Comparison of ENCODE assay signal across 8 cellular contexts in genomic region chr12:47870175-47870781, GRCh38. TPM values are rescaled to one million over a fixed set of nuclear protein-coding genes. Genes with fewer than 3 reads are reported as not detected.
DNase-seq lines count a peak whose midpoint lies in the region; ATAC-seq and TF ChIP-seq lines count a peak whose summit lies in the region.

No MANE protein-coding gene starts in this region.

- 11 to 22% (median 12%) methylated on average over 6 of the region's 6 CpGs for WGBS in psoas muscle, 3 donors

- H3K27me3 Mint-ChIP-seq in T-helper 17 cell: no peaks in the 10 kb centered on the region

- H3K4me2 ChIP-seq in PC-9: no peak overlapping the region
- H3K4me2 ChIP-seq in fibroblast of lung (ENCODE audit: extremely low read depth, insufficient read depth, low read length): no peak overlapping the region

- H3K4me1 Mint-ChIP-seq in T-helper 17 cell: no peaks in the 10 kb centered on the region

- POLR2A ChIA-PET in PC-9 (lab: Charles Lee; ENCODE audit: unreplicated experiment): interaction anchor here (0.8 kb wide), 1 partner anchor 11 kb away, joined by 38 read pairs; no protein-coding TSS in a partner anchor

- no peaks in the 10 kb centered on the region for H3K36me3 Mint-ChIP-seq in T-helper 17 cell (ENCODE audit: low read depth)

- no peaks in the 10 kb centered on the region for H3K9me2 ChIP-seq in PC-9 (ENCODE audit: insufficient read depth)

- H3K4me3 ChIP-seq in AG10803 (ENCODE audit: low read length) (no peak overlapping the region), PC-9 (no peak overlapping the region), fibroblast of lung (replicated peaks in 1 of 4; ENCODE audit: control extremely low read depth in 1 of 4, insufficient read depth in 1 of 4, low read depth in 3 of 4, low read length in 4 of 4) (no peak overlapping the region), psoas muscle (no peak overlapping the region)

- TF ChIP-seq CTCF in AG10803 (conservative IDR thresholded peaks at IDR 0.05; ENCODE audit: low read length) (peak; percentile 64), PC-9 (conservative IDR thresholded peaks at IDR 0.05) (peak; percentile 51), fibroblast of lung (conservative IDR thresholded peaks at IDR 0.05 in 1 of 2, IDR thresholded peaks at IDR 0.05 in 1 of 2; ENCODE audit: low read depth in 1 of 2, low read length in 2 of 2) (peak; percentile 45 to 55), psoas muscle (IDR thresholded peaks at IDR 0.05) (peak; percentile 27)

- no peak overlapping the region for H3K27ac Mint-ChIP-seq in T-helper 17 cell

- no peak overlapping the region for H3K27ac ChIP-seq in PC-9
- peak overlapping the region; percentile 25 for H3K27ac ChIP-seq in fibroblast of lung (ENCODE audit: insufficient read depth, low read length)
- H3K27ac ChIP-seq in psoas muscle: peak overlapping the region; percentile 74

- H3K4me1 ChIP-seq in PC-9 (replicated peaks; ENCODE audit: insufficient read depth): no peaks in the 10 kb centered on the region
- H3K4me1 ChIP-seq in fibroblast of lung (ENCODE audit: control insufficient read depth, extremely low read depth, insufficient read depth, low read length): peaks cover 10% of the 10 kb centered on the region
- H3K4me1 ChIP-seq in psoas muscle: peaks cover 18% of the 10 kb centered on the region

- H3K4me3 Mint-ChIP-seq in T-helper 17 cell: no peak overlapping the region

- H4K20me1 ChIP-seq in PC-9 (ENCODE audit: insufficient read depth): no peaks in the 10 kb centered on the region
- H4K20me1 ChIP-seq in fibroblast of lung (ENCODE audit: control insufficient read depth, extremely low read depth, insufficient read depth, low read length): no peaks in the 10 kb centered on the region

- DNase-seq in AG10803 (ENCODE audit: low read depth) (peak; percentile 70), PC-9 (no peak), fibroblast of lung (ENCODE audit: low read depth in 2 of 2) (peak in 1 of 2 donors; percentile 53), psoas muscle (peak; percentile 73 to 82), superior temporal gyrus (ENCODE audit: extremely low spot score) (no peak), T-helper 17 cell (no peak)

- CTCF ChIA-PET in PC-9 (lab: Charles Lee): interaction anchor here (0.7 kb wide), 1 partner anchor 309 kb away, joined by 3 read pairs; no protein-coding TSS in a partner anchor

- no peak overlapping the region for H3K9ac ChIP-seq in fibroblast of lung (ENCODE audit: insufficient read depth, low read length)

- H3K79me2 ChIP-seq in PC-9 (ENCODE audit: low read depth) (no peaks in the 10 kb centered on the region), fibroblast of lung (ENCODE audit: control insufficient read depth, insufficient read depth, low read length) (no peaks in the 10 kb centered on the region)

- ATAC-seq in GM18873 (IDR thresholded peaks at IDR 0.05; ENCODE audit: low FRiP score, unreplicated experiment) (peak; percentile 62), psoas muscle (peak; percentile 91 to 95 (median 92)), HG03378 (IDR thresholded peaks at IDR 0.05; ENCODE audit: unreplicated experiment) (no peak), T-helper 17 cell (no peak)

- no TSS peak for BruUV-seq in PC-9 (replicated peaks; lab: Mats Ljungman, UMichigan)

- no peaks in the 10 kb centered on the region for H3K36me3 ChIP-seq in PC-9 (ENCODE audit: low read depth)
- no peaks in the 10 kb centered on the region for H3K36me3 ChIP-seq in fibroblast of lung (ENCODE audit: control insufficient read depth, insufficient read depth, low read length)
- H3K36me3 ChIP-seq in psoas muscle (ENCODE audit: insufficient read depth in 1 of 2, low read depth in 1 of 2): no peaks in the 10 kb centered on the region

- H3K9me3 ChIP-seq in PC-9 (ENCODE audit: insufficient read depth, low read depth): no peaks in the 10 kb centered on the region
- H3K9me3 ChIP-seq in fibroblast of lung (ENCODE audit: control insufficient read depth, insufficient read depth, low read depth, low read length): no peaks in the 10 kb centered on the region
- H3K9me3 ChIP-seq in psoas muscle: no peaks in the 10 kb centered on the region
- H3K9me3 ChIP-seq in T-helper 17 cell (ENCODE audit: control insufficient read depth, low read length, poor library complexity, severe bottlenecking): no peaks in the 10 kb centered on the region

- no peaks in the 10 kb centered on the region for H3K27me3 ChIP-seq in PC-9 (ENCODE audit: insufficient read depth, low read depth)
- H3K27me3 ChIP-seq in fibroblast of lung (ENCODE audit: control insufficient read depth, insufficient read depth, low read length): no peaks in the 10 kb centered on the region
- H3K27me3 ChIP-seq in psoas muscle (ENCODE audit: insufficient read depth in 3 of 3, low read length in 2 of 3): no peaks in the 10 kb centered on the region

- intact Hi-C loops in PC-9 (cut with micrococcal nuclease; ENCODE audit: unreplicated experiment) (no loop called here), psoas muscle (cut with DNase I) (loop anchor here in 1 of 2 donors (5.0 kb wide), 1 partner anchor 92 kb away; the partner anchor contains the start of gene TMEM106C)

- H2AFZ ChIP-seq in PC-9 (no peak overlapping the region), fibroblast of lung (ENCODE audit: low read length) (no peak overlapping the region)

- H3F3A ChIP-seq in PC-9 (ENCODE audit: insufficient read depth, low read depth): no peaks in the 10 kb centered on the region

RNA-seq across cellular contexts. Expression of gene VDR, which starts 34.5 kb away (rescaled TPM):
- total RNA-seq in PC-9 (2021): 7.5 and 12.3 TPM in 2 replicates
- 9.8 and 16.2 TPM in 2 replicates for total RNA-seq in fibroblast of lung
- 24.4 and 33.9 TPM in 2 replicates for polyA plus RNA-seq in fibroblast of lung
- 13.8 and 18.4 TPM in 2 replicates for polyA plus RNA-seq in fibroblast of lung (2012)
- polyA minus RNA-seq in fibroblast of lung (ENCODE audit: low replicate concordance): 32.6 and 72.8 TPM in 2 replicates
- total RNA-seq in psoas muscle: 1 to 10 TPM; 2.5 to 6.1 (median 4.5) TPM
- 1 to 10 TPM in 1 of 3 donors, under 1 TPM in 2; 0.62 to 3.0 (median 0.74) TPM for polyA plus RNA-seq in psoas muscle
- 1 to 10 TPM; 1.8 to 4.5 TPM for total RNA-seq in T-helper 17 cell

RNA-seq across cellular contexts. Expression of gene HDAC7, which starts 50.6 kb away (rescaled TPM):
- total RNA-seq in PC-9 (2021): 106 and 114 TPM in 2 replicates
- 23.6 and 28.1 TPM in 2 replicates for total RNA-seq in fibroblast of lung
- polyA plus RNA-seq in fibroblast of lung: 31.6 and 35.4 TPM in 2 replicates
- polyA plus RNA-seq in fibroblast of lung (2012): 47.2 and 50.5 TPM in 2 replicates
- polyA minus RNA-seq in fibroblast of lung (ENCODE audit: low replicate concordance): 94.8 and 140 TPM in 2 replicates
- 10 to 100 TPM; 21.4 to 27.8 (median 23.5) TPM for total RNA-seq in psoas muscle
- 10 to 100 TPM; 11.0 to 25.2 (median 13.6) TPM for polyA plus RNA-seq in psoas muscle
- total RNA-seq in T-helper 17 cell: 100 to 1,000 TPM; 129 to 151 TPM

Comparison
In these comparisons a context has a peak if more than half of its experiments do, and no peak if none do; other contexts are left out.
1. DNase-seq: peak in AG10803 (single experiment) and psoas muscle (2 of 2); none in PC-9 (0 of 2), superior temporal gyrus (single experiment) and T-helper 17 cell (0 of 3).
2. ATAC-seq: peak in GM18873 (single experiment) and psoas muscle (4 of 4); none in HG03378 (single experiment) and T-helper 17 cell (single experiment).
3. Peak in every context shown above with its lines, with median percentiles within 50 percentile points of each other: CTCF ChIP-seq.